20 cellular contexts compared by ENCODE assay signal in genomic region chr1:162471290-162471853, GRCh38. TPM values are rescaled to one million over a fixed set of nuclear protein-coding genes. Genes with fewer than 3 reads are reported as not detected.
"Had no signal": no experiment of that assay in that cellular context is flagged by ENCODE, and none has a peak within 500 bp of the region (broad histone marks: within the 10 kb centered on the region; RNA-seq: fewer than 3 reads in every experiment).

No MANE protein-coding gene starts in this region.

- H3K36me3 Mint-ChIP-seq: activated CD8-positive, alpha-beta memory T cell treated with anti-CD3 and anti-CD28 coated beads, Interleukin-2, amount 10 ng/mL, durations not matched to agents 7 days and 5 days; stimulated activated memory B cell treated with anti-CD40 and anti-IgM and Interleukin-4, amounts not matched to agents 10 μg/mL and 1 μg/mL and 100 μg/mL, for 72 hours had no signal

- H3K4me1 ChIP-seq: foreskin keratinocyte, left ventricle myocardium inferior had no signal

- H3K4me1 Mint-ChIP-seq: activated CD8-positive, alpha-beta memory T cell treated with anti-CD3 and anti-CD28 coated beads, Interleukin-2, amount 10 ng/mL, durations not matched to agents 7 days and 5 days; activated naive CD8-positive, alpha-beta T cell treated with anti-CD3 and anti-CD28 coated beads, Interleukin-2, amount 50 U/mL, for 24 hours; natural killer cell; stimulated activated memory B cell treated with anti-CD40 and anti-IgM and Interleukin-4, amounts not matched to agents 10 μg/mL and 1 μg/mL and 100 μg/mL, for 72 hours had no signal

- H3K27ac Mint-ChIP-seq: activated CD4-positive, alpha-beta memory T cell treated with anti-CD3 and anti-CD28 coated beads for 36 hours; activated CD8-positive, alpha-beta memory T cell treated with anti-CD3 and anti-CD28 coated beads, Interleukin-2, amount 10 ng/mL, durations not matched to agents 7 days and 5 days; activated naive CD4-positive, alpha-beta T cell treated with anti-CD3 and anti-CD28 coated beads for 36 hours; activated naive CD8-positive, alpha-beta T cell treated with anti-CD3 and anti-CD28 coated beads, Interleukin-2, amount 50 U/mL, for 24 hours; activated T-helper 2 cell treated with anti-CD3 and anti-CD28 coated beads, Interferon-gamma antibody, Interleukin-2, Interleukin-4, amounts not matched to agents 10 μg/mL and 5 μg/mL and 100 μg/mL, durations not matched to agents 14 hours and 24 hours and 36 hours; natural killer cell; stimulated activated memory B cell treated with anti-CD40 and anti-IgM and Interleukin-4, amounts not matched to agents 10 μg/mL and 1 μg/mL and 100 μg/mL, for 72 hours had no signal

- FAIRE-seq: kidney had no signal

- H3K36me3 ChIP-seq: left ventricle myocardium inferior had no signal

- DNase-seq: activated CD4-positive, alpha-beta memory T cell treated with anti-CD3 and anti-CD28 coated beads for 36 hours; activated CD4-positive, alpha-beta T cell treated with anti-CD3 and anti-CD28 coated beads for 1 hour; activated CD8-positive, alpha-beta memory T cell treated with anti-CD3 and anti-CD28 coated beads, Interleukin-2, amount 10 ng/mL, durations not matched to agents 7 days and 5 days; activated naive CD4-positive, alpha-beta T cell treated with anti-CD3 and anti-CD28 coated beads for 36 hours; activated naive CD8-positive, alpha-beta T cell treated with anti-CD3 and anti-CD28 coated beads, Interleukin-2, amount 50 U/mL, for 24 hours; activated T-cell treated with anti-CD3 and anti-CD28 coated beads, Interleukin-2, amount 50 U/mL, for 1 hour; aorta; cerebellar nuclear complex; effector CD8-positive, alpha-beta T cell; foreskin keratinocyte; kidney; left ventricle myocardium inferior; mesenchymal stem cell; natural killer cell; nucleus accumbens; posterior cingulate gyrus; retina; T-helper 9 cell had no signal

- H3K27ac ChIP-seq: foreskin keratinocyte, left ventricle myocardium inferior had no signal

- H3K4me3 ChIP-seq: left ventricle myocardium inferior had no signal

- H3K4me3 Mint-ChIP-seq: activated CD4-positive, alpha-beta memory T cell treated with anti-CD3 and anti-CD28 coated beads for 36 hours; activated CD8-positive, alpha-beta memory T cell treated with anti-CD3 and anti-CD28 coated beads, Interleukin-2, amount 10 ng/mL, durations not matched to agents 7 days and 5 days; activated naive CD4-positive, alpha-beta T cell treated with anti-CD3 and anti-CD28 coated beads for 36 hours; activated naive CD8-positive, alpha-beta T cell treated with anti-CD3 and anti-CD28 coated beads, Interleukin-2, amount 50 U/mL, for 24 hours; natural killer cell; stimulated activated memory B cell treated with anti-CD40 and anti-IgM and Interleukin-4, amounts not matched to agents 10 μg/mL and 1 μg/mL and 100 μg/mL, for 72 hours had no signal

RNA-seq across cellular contexts. Expression of gene SH2D1B, which starts 59.4 kb away (rescaled TPM):
- total RNA-seq: activated CD4-positive, alpha-beta memory T cell treated with anti-CD3 and anti-CD28 coated beads for 36 hours; activated CD8-positive, alpha-beta memory T cell treated with anti-CD3 and anti-CD28 coated beads, Interleukin-2, amount 10 ng/mL, durations not matched to agents 7 days and 5 days; activated naive CD4-positive, alpha-beta T cell treated with anti-CD3 and anti-CD28 coated beads for 36 hours; foreskin keratinocyte had no signal
- polyA plus RNA-seq: foreskin keratinocyte had no signal
